In genomic region chr12:40227447-40227846, GRCh38 we compare ENCODE assay signal across 23 cellular contexts. TPM values are rescaled to one million over a fixed set of nuclear protein-coding genes. Genes with fewer than 3 reads are reported as not detected.
DNase-seq lines count a peak whose midpoint lies in the region; ATAC-seq, FAIRE-seq and TF ChIP-seq lines count a peak whose summit lies in the region.
"Had no signal": no experiment of that assay in that cellular context is flagged by ENCODE, and none has a peak within 500 bp of the region (broad histone marks: within the 10 kb centered on the region; RNA-seq: fewer than 3 reads in every experiment).

No MANE protein-coding gene starts in this region.

- intact Hi-C loops in upper lobe of right lung (cut with DNase I) = no loop called here

- H3K4me1 Mint-ChIP-seq in naive B cell = peaks cover 63 to 73% (median 67%) of the 10 kb centered on the region in 3 donors

- peaks cover 0 to 4% (median 0%) of the 10 kb centered on the region in 7 donors for H3K9me3 Mint-ChIP-seq in naive B cell
- H3K9me3 Mint-ChIP-seq: activated naive CD4-positive, alpha-beta T cell treated with anti-CD3 and anti-CD28 coated beads for 36 hours; activated T-helper 1 cell treated with anti-CD3 and anti-CD28 coated beads, Interleukin-12 subunit alpha, Interleukin-12 subunit beta, Interleukin-2, Interleukin-4 antibody, amounts not matched to agents 30 ng/mL and 10 ng/mL and 1 ng/mL, durations not matched to agents 14 hours and 24 hours and 36 hours; mesothelial cell of epicardium; type B pancreatic cell had no signal

- peak overlapping the region; percentile 93 to 95 for H3K27ac ChIP-seq in coronary artery
- H3K27ac ChIP-seq in upper lobe of right lung = peak overlapping the region; percentile 98
- H3K27ac ChIP-seq: brain microvascular endothelial cell, epithelial cell of prostate had no signal

- H3K4me1 ChIP-seq in upper lobe of right lung = no peaks in the 10 kb centered on the region

- H3K27me3 ChIP-seq in upper lobe of right lung = no peaks in the 10 kb centered on the region
- H3K27me3 ChIP-seq: adrenal gland, brain microvascular endothelial cell, heart left ventricle had no signal

- H3K9me3 ChIP-seq in upper lobe of right lung = no peaks in the 10 kb centered on the region
- H3K9me3 ChIP-seq: adrenal gland had no signal

- TF ChIP-seq CTCF in coronary artery (IDR thresholded peaks at IDR 0.05) (no peak), upper lobe of right lung (IDR thresholded peaks at IDR 0.05) (no peak)

- DNase-seq in GM18507 (ENCODE audit: extremely low spot score, insufficient read length, low read depth) (no peak), coronary artery (ENCODE audit: low spot score) (no peak), naive B cell (no peak), upper lobe of right lung (no peak), NCI-H82 treated with DMSO at 0.1 percent for 48 hours (lab: John Stamatoyannopoulos, UW; ENCODE audit: unreplicated experiment) (no peak), NCI-H226 (no peak)
- DNase-seq in NK-92 treated with Interleukin-12 subunit alpha and Interleukin-12 subunit beta, amount 100 ng/mL, for 24 hours (lab: John Stamatoyannopoulos, UW) = no peak
- DNase-seq: activated CD4-positive, alpha-beta T cell treated with anti-CD3 and anti-CD28 coated beads, Interleukin-2, amount 50 U/mL, for 4 hours; activated CD8-positive, alpha-beta memory T cell treated with anti-CD3 and anti-CD28 coated beads, Interleukin-2, amount 50 U/mL, for 4 hours; activated naive CD4-positive, alpha-beta T cell treated with anti-CD3 and anti-CD28 coated beads for 36 hours; brain microvascular endothelial cell; CD8-positive, alpha-beta T cell; IMR-90; naive thymus-derived CD8-positive, alpha-beta T cell; NCI-H1048; NCI-H1694 treated with DMSO at 0.1 percent for 48 hours; NCI-H526 had no signal

- peak overlapping the region; percentile 88 for H3K4me3 ChIP-seq in coronary artery
- H3K4me3 ChIP-seq in upper lobe of right lung = peak overlapping the region; percentile 63

- H3K27me3 Mint-ChIP-seq in naive B cell = no peaks in the 10 kb centered on the region

- peaks cover 5 to 7% of the 10 kb centered on the region in 2 donors for H3K36me3 Mint-ChIP-seq in naive B cell
- H3K36me3 Mint-ChIP-seq: CD8-positive, alpha-beta T cell; mesothelial cell of epicardium; type B pancreatic cell had no signal

- H3K36me3 ChIP-seq in upper lobe of right lung = peaks cover 10% of the 10 kb centered on the region
- H3K36me3 ChIP-seq: adrenal gland, brain microvascular endothelial cell had no signal

- ATAC-seq in naive B cell (ENCODE audit: low read depth in 2 of 2) (no peak), upper lobe of right lung (no peak)
- ATAC-seq: CD8-positive, alpha-beta T cell had no signal

- H3K27ac Mint-ChIP-seq in naive B cell = peak overlapping the region in 4 of 6 donors; percentile 66 to 98 (median 82)
- H3K27ac Mint-ChIP-seq: activated naive CD4-positive, alpha-beta T cell treated with anti-CD3 and anti-CD28 coated beads for 36 hours; activated T-helper 1 cell treated with anti-CD3 and anti-CD28 coated beads, Interleukin-12 subunit alpha, Interleukin-12 subunit beta, Interleukin-2, Interleukin-4 antibody, amounts not matched to agents 30 ng/mL and 10 ng/mL and 1 ng/mL, durations not matched to agents 14 hours and 24 hours and 36 hours; mesothelial cell of epicardium; type B pancreatic cell had no signal

- H3K4me3 Mint-ChIP-seq in naive B cell = peak overlapping the region in 5 of 8 donors; percentile 10 to 96 (median 50)
- H3K4me3 Mint-ChIP-seq: activated naive CD4-positive, alpha-beta T cell treated with anti-CD3 and anti-CD28 coated beads for 36 hours; activated T-helper 1 cell treated with anti-CD3 and anti-CD28 coated beads, Interleukin-12 subunit alpha, Interleukin-12 subunit beta, Interleukin-2, Interleukin-4 antibody, amounts not matched to agents 30 ng/mL and 10 ng/mL and 1 ng/mL, durations not matched to agents 14 hours and 24 hours and 36 hours; CD8-positive, alpha-beta T cell; mesothelial cell of epicardium had no signal

- FAIRE-seq in GM18507 (lab: Jason Lieb, UNC) = peak; percentile 65

RNA-seq across cellular contexts. Expression of gene LRRK2, which starts 2.6 kb away (rescaled TPM):
- 10 to 100 TPM in 4 of 6 donors, 1 to 10 TPM in 2; 5.4 to 12.8 (median 10.7) TPM for polyA plus RNA-seq in naive B cell (ENCODE audit: low read depth in 6 of 6)
- total RNA-seq in upper lobe of right lung = 415 TPM
- total RNA-seq: activated naive CD4-positive, alpha-beta T cell treated with anti-CD3 and anti-CD28 coated beads for 36 hours; activated T-helper 1 cell treated with anti-CD3 and anti-CD28 coated beads, Interleukin-12 subunit alpha, Interleukin-12 subunit beta, Interleukin-2, Interleukin-4 antibody, amounts not matched to agents 30 ng/mL and 10 ng/mL and 1 ng/mL, durations not matched to agents 14 hours and 24 hours and 36 hours had no signal
